ENCODE assay signal across 21 cellular contexts in the genomic region with DNA sequence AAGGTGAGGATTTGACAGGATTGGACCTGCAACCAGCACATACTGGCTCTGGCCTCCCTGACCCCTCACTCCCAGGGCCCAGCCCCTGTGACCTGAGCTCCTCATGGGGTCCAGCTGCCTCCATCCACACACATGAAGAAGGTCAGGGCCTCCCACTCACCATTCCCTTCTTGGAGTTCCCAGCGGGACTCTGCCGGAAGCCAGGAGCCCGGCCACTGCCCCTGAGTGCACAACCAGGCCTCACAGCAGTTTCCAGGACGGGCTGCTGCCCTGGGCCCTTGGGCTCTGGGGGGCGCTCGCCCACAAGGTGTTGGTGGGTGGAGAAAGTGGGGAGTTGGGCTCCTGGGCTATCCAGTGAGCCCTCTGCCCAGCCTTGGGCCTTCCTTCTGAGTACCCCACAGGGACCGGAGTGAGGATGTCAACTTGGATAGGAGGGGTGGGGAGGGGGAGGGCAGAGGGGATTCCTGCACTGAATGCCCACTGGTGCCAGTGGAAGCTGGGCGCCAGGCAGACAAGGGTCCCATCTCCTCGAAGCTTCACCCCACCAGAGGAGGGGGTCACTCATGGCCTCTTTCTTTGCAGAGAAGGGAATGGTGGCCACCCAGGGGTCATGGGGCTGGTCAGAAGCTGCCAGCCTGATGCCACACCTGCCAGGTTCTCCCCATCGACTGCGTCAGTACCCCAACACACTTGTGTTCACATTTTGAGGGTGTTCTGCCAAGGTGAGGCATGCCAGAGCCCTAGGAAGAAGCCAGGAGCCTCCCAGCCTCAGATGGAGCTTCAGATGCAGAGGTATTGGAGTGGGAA.
DNase-seq lines count a peak whose midpoint lies in the region; ATAC-seq, FAIRE-seq and TF ChIP-seq lines count a peak whose summit lies in the region.
"Had no signal": no experiment of that assay in that cellular context is flagged by ENCODE, and none has a peak within 500 bp of the region (broad histone marks: within the 10 kb centered on the region; RNA-seq: fewer than 3 reads in every experiment).

No MANE protein-coding gene starts in this region.

- no peak overlapping the region for H3K14ac ChIP-seq in IMR-90 (replicated peaks; ENCODE audit: low read depth, low read length)

- no peak overlapping the region for H2BK5ac ChIP-seq in IMR-90 (ENCODE audit: low read depth, low read length, poor library complexity, severe bottlenecking)

- H2AK5ac ChIP-seq in IMR-90 (ENCODE audit: low read depth, low read length): no peak overlapping the region

- no peaks in the 10 kb centered on the region for H3K79me1 ChIP-seq in IMR-90 (ENCODE audit: low read depth in 1 of 2, low read length in 2 of 2)

- TF ChIP-seq CTCF in IMR-90 (conservative IDR thresholded peaks at IDR 0.05; ENCODE audit: low read depth, low read length) (no peak), endodermal cell (conservative IDR thresholded peaks at IDR 0.05) (no peak), progenitor cell of endocrine pancreas (IDR thresholded peaks at IDR 0.05; ENCODE audit: unreplicated experiment) (no peak)

- CTCF ChIA-PET in activated CD4-positive, alpha-beta T cell treated with anti-CD3 and anti-CD28 coated beads, Interleukin-2, amount 10 ng/mL, durations not matched to agents 7 days and 5 days (lab: Charles Lee): no interaction called here
- CTCF ChIA-PET in IMR-90 (lab: Yijun Ruan, JAX): interaction anchor here (0.5 to 2.9 kb wide), 4 partner anchors 15 to 285 kb away, joined by 3 to 16 read pairs (median 8); no protein-coding TSS in a partner anchor

- H3K4me1 Mint-ChIP-seq in activated CD4-positive, alpha-beta T cell treated with anti-CD3 and anti-CD28 coated beads, Interleukin-2, amount 10 ng/mL, durations not matched to agents 7 days and 5 days: peaks cover 3% of the 10 kb centered on the region
- no peaks in the 10 kb centered on the region for H3K4me1 Mint-ChIP-seq in activated CD4-positive, alpha-beta T cell treated with anti-CD3 and anti-CD28 coated beads, Interleukin-2, amount 10 ng/mL, durations not matched to agents 24 days and 14 days
- H3K4me1 Mint-ChIP-seq in endodermal cell: no peaks in the 10 kb centered on the region
- no peaks in the 10 kb centered on the region for H3K4me1 Mint-ChIP-seq in progenitor cell of endocrine pancreas (ENCODE audit: low read depth)
- H3K4me1 Mint-ChIP-seq in activated naive CD8-positive, alpha-beta T cell treated with anti-CD3 and anti-CD28 coated beads, Interleukin-2, amount 50 U/mL, for 24 hours: peaks cover 1% of the 10 kb centered on the region

- H2BK120ac ChIP-seq in IMR-90 (ENCODE audit: low read depth, low read length): no peak overlapping the region

- H2BK15ac ChIP-seq in IMR-90 (ENCODE audit: low read depth, low read length): no peak overlapping the region

- H2AK9ac ChIP-seq in IMR-90 (replicated peaks; ENCODE audit: low read depth, low read length, poor library complexity): no peak overlapping the region

- no peaks in the 10 kb centered on the region for H3K36me3 ChIP-seq in IMR-90 (ENCODE audit: control insufficient read depth, insufficient read depth, low read length)
- no peaks in the 10 kb centered on the region for H3K36me3 ChIP-seq in endodermal cell (ENCODE audit: control insufficient read depth, insufficient read depth, low read length)
- H3K36me3 ChIP-seq: ascending aorta, pancreas had no signal

- H3K27me3 ChIP-seq in IMR-90 (ENCODE audit: control insufficient read depth, insufficient read depth, low read length) (no peaks in the 10 kb centered on the region), endodermal cell (ENCODE audit: control insufficient read depth, insufficient read depth, low read length, poor library complexity, severe bottlenecking) (no peaks in the 10 kb centered on the region)
- H3K27me3 ChIP-seq: ascending aorta, pancreas had no signal

- dilution Hi-C loops in IMR-90 (cut with HindIII; ENCODE audit: low sequenced_read_pairs, unreplicated experiment): no loop called here

- peak overlapping the region; percentile 66 for H2AFZ ChIP-seq in IMR-90 (replicated peaks; ENCODE audit: low read length, poor library complexity)

- TF ChIP-seq RAD21 in IMR-90 (IDR thresholded peaks at IDR 0.05; ENCODE audit: low read length): no peak

- no peak overlapping the region for H3K27ac ChIP-seq in IMR-90 (ENCODE audit: insufficient read depth, low read length)
- H3K27ac ChIP-seq in endodermal cell (ENCODE audit: low read depth, low read length): no peak overlapping the region
- H3K27ac ChIP-seq: 22Rv1, ascending aorta, pancreas had no signal

- H3K9ac ChIP-seq in IMR-90 (ENCODE audit: low read depth, low read length) (no peak overlapping the region), endodermal cell (ENCODE audit: extremely low read depth, low read length, poor library complexity, severe bottlenecking) (no peak overlapping the region)

- H3K27me3 Mint-ChIP-seq in activated CD4-positive, alpha-beta T cell treated with anti-CD3 and anti-CD28 coated beads, Interleukin-2, amount 10 ng/mL, durations not matched to agents 7 days and 5 days: no peaks in the 10 kb centered on the region
- no peaks in the 10 kb centered on the region for H3K27me3 Mint-ChIP-seq in activated CD4-positive, alpha-beta T cell treated with anti-CD3 and anti-CD28 coated beads, Interleukin-2, amount 10 ng/mL, durations not matched to agents 24 days and 14 days
- H3K27me3 Mint-ChIP-seq in endodermal cell (ENCODE audit: insufficient read depth) (no peaks in the 10 kb centered on the region), progenitor cell of endocrine pancreas (peaks cover 18% of the 10 kb centered on the region)
- H3K27me3 Mint-ChIP-seq in activated naive CD8-positive, alpha-beta T cell treated with anti-CD3 and anti-CD28 coated beads, Interleukin-2, amount 50 U/mL, for 24 hours: peaks cover 5% of the 10 kb centered on the region

- H3K4me3 ChIP-seq in IMR-90 (ENCODE audit: insufficient read depth, low read depth, low read length) (no peak overlapping the region), endodermal cell (ENCODE audit: low read length) (no peak overlapping the region)
- H3K4me3 ChIP-seq: ascending aorta, pancreas had no signal

- peaks cover 6% of the 10 kb centered on the region for H3K9me1 ChIP-seq in IMR-90 (ENCODE audit: insufficient read depth, low read length)

- no peak overlapping the region for H3K18ac ChIP-seq in IMR-90 (ENCODE audit: low read depth, low read length)

- no peak overlapping the region for H4K8ac ChIP-seq in IMR-90 (ENCODE audit: low read depth in 2 of 2, low read length in 2 of 2)

- no peak overlapping the region for H3K27ac Mint-ChIP-seq in activated CD4-positive, alpha-beta T cell treated with anti-CD3 and anti-CD28 coated beads, Interleukin-2, amount 10 ng/mL, durations not matched to agents 7 days and 5 days
- no peak overlapping the region for H3K27ac Mint-ChIP-seq in activated CD4-positive, alpha-beta T cell treated with anti-CD3 and anti-CD28 coated beads, Interleukin-2, amount 10 ng/mL, durations not matched to agents 24 days and 14 days
- no peak overlapping the region for H3K27ac Mint-ChIP-seq in endodermal cell
- no peak overlapping the region for H3K27ac Mint-ChIP-seq in progenitor cell of endocrine pancreas
- H3K27ac Mint-ChIP-seq in activated naive CD8-positive, alpha-beta T cell treated with anti-CD3 and anti-CD28 coated beads, Interleukin-2, amount 50 U/mL, for 24 hours: no peak overlapping the region

- POLR2A ChIA-PET in activated CD4-positive, alpha-beta T cell treated with anti-CD3 and anti-CD28 coated beads, Interleukin-2, amount 10 ng/mL, durations not matched to agents 7 days and 5 days (lab: Charles Lee): no interaction called here
- POLR2A ChIA-PET in IMR-90 (lab: Charles Lee; ENCODE audit: unreplicated experiment): no interaction called here

- in situ Hi-C loops in IMR-90 (cut with MboI; ENCODE audit: low sequenced_read_pairs): loop anchor here (10.0 kb wide), 1 partner anchor 278 kb away; the partner anchor contains the start of gene GDF10

- H4K91ac ChIP-seq in IMR-90 (ENCODE audit: insufficient read depth, low read depth, low read length): no peak overlapping the region

- H3K36me3 Mint-ChIP-seq in activated CD4-positive, alpha-beta T cell treated with anti-CD3 and anti-CD28 coated beads, Interleukin-2, amount 10 ng/mL, durations not matched to agents 7 days and 5 days (ENCODE audit: low read depth): no peaks in the 10 kb centered on the region
- H3K36me3 Mint-ChIP-seq in activated CD4-positive, alpha-beta T cell treated with anti-CD3 and anti-CD28 coated beads, Interleukin-2, amount 10 ng/mL, durations not matched to agents 24 days and 14 days (ENCODE audit: low read depth): no peaks in the 10 kb centered on the region
- H3K36me3 Mint-ChIP-seq in endodermal cell (ENCODE audit: low read depth) (no peaks in the 10 kb centered on the region), progenitor cell of endocrine pancreas (ENCODE audit: insufficient read depth) (no peaks in the 10 kb centered on the region)
- H3K36me3 Mint-ChIP-seq in activated naive CD8-positive, alpha-beta T cell treated with anti-CD3 and anti-CD28 coated beads, Interleukin-2, amount 50 U/mL, for 24 hours (ENCODE audit: low read depth): no peaks in the 10 kb centered on the region

- intact Hi-C loops in activated CD4-positive, alpha-beta T cell treated with anti-CD3 and anti-CD28 coated beads, Interleukin-2, amount 10 ng/mL, durations not matched to agents 24 days and 14 days (cut with micrococcal nuclease): no loop called here
- intact Hi-C loops in IMR-90 (cut with micrococcal nuclease): no loop called here

- no peak overlapping the region for H3K23ac ChIP-seq in IMR-90 (ENCODE audit: low read depth, low read length)

- no peak overlapping the region for H4K5ac ChIP-seq in IMR-90 (ENCODE audit: low read depth, low read length)

- DNase-seq in activated CD4-positive, alpha-beta T cell treated with anti-CD3 and anti-CD28 coated beads, Interleukin-2, amount 10 ng/mL, durations not matched to agents 7 days and 5 days: peak; percentile 4
- DNase-seq in activated CD4-positive, alpha-beta T cell treated with anti-CD3 and anti-CD28 coated beads, Interleukin-2, amount 10 ng/mL, durations not matched to agents 24 days and 14 days: no peak
- DNase-seq in IMR-90 (no peak), endodermal cell (peak; percentile 48), progenitor cell of endocrine pancreas (ENCODE audit: low spot score, unreplicated experiment) (peak; percentile 7), H54 (ENCODE audit: insufficient read length, low spot score) (no peak)
- no peak for DNase-seq in effector CD4-positive, alpha-beta T cell
- no peak for DNase-seq in activated naive CD8-positive, alpha-beta T cell treated with anti-CD3 and anti-CD28 coated beads, Interleukin-2, amount 50 U/mL, for 24 hours
- DNase-seq: activated naive CD4-positive, alpha-beta T cell treated with Interleukin-2 at 50 U/mL for 16 hours; KG1; left cardiac atrium; NCI-H1048; NCI-H69; OCI-M1; SIG-M5; stimulated activated CD4-positive, alpha-beta T cell treated with anti-CD3 and anti-CD28 coated beads, Interleukin-4, amount 100 ng/mL, for 1 hour; substantia nigra had no signal

- FAIRE-seq in H54 (lab: Jason Lieb, UNC): no peak
- FAIRE-seq: GM18507, pancreas had no signal

- no TSS peak for BruUV-seq in IMR-90 (replicated peaks; lab: Mats Ljungman, UMichigan)

- no peak overlapping the region for H3K4me2 ChIP-seq in IMR-90 (ENCODE audit: low read depth, low read length)

- H3K9me3 ChIP-seq in IMR-90 (ENCODE audit: control insufficient read depth, insufficient read depth, low read length) (no peaks in the 10 kb centered on the region), endodermal cell (ENCODE audit: control insufficient read depth, low read length) (no peaks in the 10 kb centered on the region)
- H3K9me3 ChIP-seq: ascending aorta, pancreas had no signal

- H3K9me3 Mint-ChIP-seq in activated CD4-positive, alpha-beta T cell treated with anti-CD3 and anti-CD28 coated beads, Interleukin-2, amount 10 ng/mL, durations not matched to agents 7 days and 5 days: no peaks in the 10 kb centered on the region
- no peaks in the 10 kb centered on the region for H3K9me3 Mint-ChIP-seq in activated CD4-positive, alpha-beta T cell treated with anti-CD3 and anti-CD28 coated beads, Interleukin-2, amount 10 ng/mL, durations not matched to agents 24 days and 14 days
- H3K9me3 Mint-ChIP-seq in endodermal cell (no peaks in the 10 kb centered on the region), progenitor cell of endocrine pancreas (ENCODE audit: low read depth) (no peaks in the 10 kb centered on the region)
- H3K9me3 Mint-ChIP-seq in activated naive CD8-positive, alpha-beta T cell treated with anti-CD3 and anti-CD28 coated beads, Interleukin-2, amount 50 U/mL, for 24 hours: no peaks in the 10 kb centered on the region

- H4K20me1 ChIP-seq in IMR-90 (ENCODE audit: insufficient read depth, low read length): no peaks in the 10 kb centered on the region

- H2BK20ac ChIP-seq in IMR-90 (ENCODE audit: low read depth, low read length): 0 out of 2 replicates have a peak overlapping the region, but pooled peaks have one; percentile 32

- no peak overlapping the region for H3K56ac ChIP-seq in IMR-90 (ENCODE audit: extremely low read depth, insufficient read depth, low read length)

- 80% methylated on average over 1 of the region's 11 CpGs; no CpG with 5 or more reads in 1 of the 2 experiments for WGBS in IMR-90 (ENCODE audit: extremely low coverage in 2 of 2, insufficient read length in 1 of 2), 2 experiments
- 93 to 94% methylated on average over 3 to 11 of the region's 11 CpGs for WGBS in endodermal cell (ENCODE audit: insufficient coverage in 1 of 2, insufficient read length in 1 of 2), 2 experiments

- no peak overlapping the region for H3K4ac ChIP-seq in IMR-90 (ENCODE audit: low read depth, low read length)

- 0 out of 2 replicates have a peak, but pooled peaks cover 2% of the 10 kb centered on the region for H3K4me1 ChIP-seq in IMR-90 (ENCODE audit: control insufficient read depth, insufficient read depth, low read length)
- no peaks in the 10 kb centered on the region for H3K4me1 ChIP-seq in endodermal cell (ENCODE audit: control insufficient read depth, insufficient read depth, low read length)
- H3K4me1 ChIP-seq: ascending aorta, pancreas had no signal

- H3K4me3 Mint-ChIP-seq in activated CD4-positive, alpha-beta T cell treated with anti-CD3 and anti-CD28 coated beads, Interleukin-2, amount 10 ng/mL, durations not matched to agents 7 days and 5 days: no peak overlapping the region
- no peak overlapping the region for H3K4me3 Mint-ChIP-seq in activated CD4-positive, alpha-beta T cell treated with anti-CD3 and anti-CD28 coated beads, Interleukin-2, amount 10 ng/mL, durations not matched to agents 24 days and 14 days
- H3K4me3 Mint-ChIP-seq in endodermal cell: no peak overlapping the region
- no peak overlapping the region for H3K4me3 Mint-ChIP-seq in progenitor cell of endocrine pancreas (ENCODE audit: low read depth)
- H3K4me3 Mint-ChIP-seq in activated naive CD8-positive, alpha-beta T cell treated with anti-CD3 and anti-CD28 coated beads, Interleukin-2, amount 50 U/mL, for 24 hours: no peak overlapping the region

- no peak for ATAC-seq in IMR-90 (ENCODE audit: low read depth)
- no peak for ATAC-seq in activated naive CD8-positive, alpha-beta T cell treated with anti-CD3 and anti-CD28 coated beads, Interleukin-2, amount 50 U/mL, for 24 hours

- TF ChIP-seq POLR2A in IMR-90 (IDR thresholded peaks at IDR 0.05; ENCODE audit: low read depth, low read length) (no peak), H54 (IDR thresholded peaks at IDR 0.05; ENCODE audit: low read depth, low read length) (no peak)

Comparison
In these comparisons a context has a peak if more than half of its experiments do, and no peak if none do; other contexts are left out.
1. DNase-seq: peak in activated CD4-positive, alpha-beta T cell treated with anti-CD3 and anti-CD28 coated beads, Interleukin-2, amount 10 ng/mL, durations not matched to agents 7 days and 5 days (single experiment), endodermal cell (single experiment) and progenitor cell of endocrine pancreas (single experiment); none in activated CD4-positive, alpha-beta T cell treated with anti-CD3 and anti-CD28 coated beads, Interleukin-2, amount 10 ng/mL, durations not matched to agents 24 days and 14 days (single experiment), IMR-90 (single experiment), effector CD4-positive, alpha-beta T cell (single experiment), H54 (single experiment) and activated naive CD8-positive, alpha-beta T cell treated with anti-CD3 and anti-CD28 coated beads, Interleukin-2, amount 50 U/mL, for 24 hours (single experiment).